17 cellular contexts compared by ENCODE assay signal in the genomic region with DNA sequence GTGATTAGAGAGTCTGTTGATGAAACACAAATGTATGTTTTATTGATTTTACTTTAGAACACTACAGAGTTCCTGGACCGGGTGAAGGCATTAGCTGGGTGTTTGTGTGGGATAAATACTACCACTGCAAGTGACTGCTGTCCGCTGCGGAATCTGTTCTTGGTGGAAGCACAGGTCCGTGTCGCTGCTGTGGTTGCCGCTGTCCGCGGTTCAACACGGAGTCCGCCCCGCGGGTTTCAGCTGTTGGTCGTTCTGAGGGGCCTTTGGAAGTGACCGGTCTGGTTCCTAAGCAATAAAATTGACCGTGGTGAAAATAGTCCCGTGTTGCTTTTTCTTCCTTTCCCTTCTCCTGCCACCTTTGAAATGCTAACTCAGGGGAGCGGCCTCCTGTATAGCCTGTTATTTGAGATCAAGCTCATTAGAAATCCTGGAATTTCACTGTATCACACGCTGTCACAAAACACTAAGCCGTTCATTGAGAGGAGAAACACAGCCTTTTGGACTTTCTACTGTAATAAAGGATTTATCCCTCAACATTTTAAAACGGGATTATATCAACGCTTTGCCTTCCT. TPM values are rescaled to one million over a fixed set of nuclear protein-coding genes. Genes with fewer than 3 reads are reported as not detected.
DNase-seq lines count a peak whose midpoint lies in the region; ATAC-seq and TF ChIP-seq lines count a peak whose summit lies in the region.
"Had no signal": no experiment of that assay in that cellular context is flagged by ENCODE, and none has a peak within 500 bp of the region (broad histone marks: within the 10 kb centered on the region; RNA-seq: fewer than 3 reads in every experiment).

No MANE protein-coding gene starts in this region.

- H3K27ac Mint-ChIP-seq in activated T-cell treated with anti-CD3 and anti-CD28 coated beads, Interleukin-2, amount 50 U/mL, for 24 hours: peak overlapping the region; percentile 73
- H3K27ac Mint-ChIP-seq in glutamatergic neuron (ENCODE audit: unreplicated experiment): no peak overlapping the region
- H3K27ac Mint-ChIP-seq in neural crest cell (ENCODE audit: unreplicated experiment): no peak overlapping the region
- H3K27ac Mint-ChIP-seq in endodermal cell: no peak overlapping the region

- 91% methylated on average over 21 of the region's 21 CpGs for WGBS in right cardiac atrium
- 14 to 28% methylated on average over 17 to 21 of the region's 21 CpGs for WGBS in endodermal cell (ENCODE audit: insufficient coverage in 1 of 2, insufficient read length in 1 of 2), 2 experiments

- no peak overlapping the region for H3K4me3 ChIP-seq in right cardiac atrium (ENCODE audit: low read length)
- H3K4me3 ChIP-seq in endodermal cell (ENCODE audit: low read length): no peak overlapping the region

- H3K9ac ChIP-seq in endodermal cell (ENCODE audit: extremely low read depth, low read length, poor library complexity, severe bottlenecking): no peak overlapping the region

- no peak for ATAC-seq in right cardiac atrium

- H3K27ac ChIP-seq in temporal lobe (ENCODE audit: low read depth, low read length): peak overlapping the region; percentile 50
- H3K27ac ChIP-seq in right cardiac atrium (ENCODE audit: low read length): no peak overlapping the region
- H3K27ac ChIP-seq in endodermal cell (ENCODE audit: low read depth, low read length): no peak overlapping the region
- H3K27ac ChIP-seq: C4-2B had no signal

- H3K9me3 Mint-ChIP-seq in activated T-cell treated with anti-CD3 and anti-CD28 coated beads, Interleukin-2, amount 50 U/mL, for 24 hours: no peaks in the 10 kb centered on the region
- H3K9me3 Mint-ChIP-seq in glutamatergic neuron (ENCODE audit: unreplicated experiment) (peaks cover 7% of the 10 kb centered on the region), neural crest cell (no peaks in the 10 kb centered on the region), endodermal cell (peaks cover 2% of the 10 kb centered on the region)

- TF ChIP-seq CTCF in glutamatergic neuron (IDR thresholded peaks at IDR 0.05; ENCODE audit: partially characterized antibody, unreplicated experiment): no peak
- no peak for TF ChIP-seq CTCF in neural crest cell (conservative IDR thresholded peaks at IDR 0.05)
- no peak for TF ChIP-seq CTCF in endodermal cell (conservative IDR thresholded peaks at IDR 0.05)

- peaks cover 38% of the 10 kb centered on the region for H3K36me3 Mint-ChIP-seq in activated T-cell treated with anti-CD3 and anti-CD28 coated beads, Interleukin-2, amount 50 U/mL, for 24 hours (ENCODE audit: low read depth)
- H3K36me3 Mint-ChIP-seq in glutamatergic neuron (ENCODE audit: unreplicated experiment): peaks cover 3% of the 10 kb centered on the region
- H3K36me3 Mint-ChIP-seq in neural crest cell (ENCODE audit: low read depth): peaks cover 14% of the 10 kb centered on the region
- peaks cover 19% of the 10 kb centered on the region for H3K36me3 Mint-ChIP-seq in endodermal cell (ENCODE audit: low read depth)

- H3K27me3 ChIP-seq in right cardiac atrium (ENCODE audit: control insufficient read depth, insufficient read depth) (no peaks in the 10 kb centered on the region), endodermal cell (ENCODE audit: control insufficient read depth, insufficient read depth, low read length, poor library complexity, severe bottlenecking) (peaks cover 65% of the 10 kb centered on the region)

- no peaks in the 10 kb centered on the region for H3K9me3 ChIP-seq in right cardiac atrium (ENCODE audit: control insufficient read depth, low read length)
- no peaks in the 10 kb centered on the region for H3K9me3 ChIP-seq in endodermal cell (ENCODE audit: control insufficient read depth, low read length)

- H3K4me1 ChIP-seq in right cardiac atrium (ENCODE audit: control insufficient read depth, insufficient read depth, low read length) (no peaks in the 10 kb centered on the region), endodermal cell (ENCODE audit: control insufficient read depth, insufficient read depth, low read length) (no peaks in the 10 kb centered on the region)

- peaks cover 32% of the 10 kb centered on the region for H3K27me3 Mint-ChIP-seq in activated T-cell treated with anti-CD3 and anti-CD28 coated beads, Interleukin-2, amount 50 U/mL, for 24 hours
- H3K27me3 Mint-ChIP-seq in glutamatergic neuron (ENCODE audit: unreplicated experiment) (peaks cover 19% of the 10 kb centered on the region), neural crest cell (ENCODE audit: low read depth) (peaks cover 62% of the 10 kb centered on the region), endodermal cell (ENCODE audit: insufficient read depth) (peaks cover 55% of the 10 kb centered on the region)

- intact Hi-C loops in right cardiac atrium (cut with DNase I): loop anchor here in 1 of 4 donors (10.0 kb wide), 1 partner anchor 118 kb away; no protein-coding TSS in a partner anchor

- H3K4me3 Mint-ChIP-seq in activated T-cell treated with anti-CD3 and anti-CD28 coated beads, Interleukin-2, amount 50 U/mL, for 24 hours: no peak overlapping the region
- peak overlapping the region; percentile 67 for H3K4me3 Mint-ChIP-seq in glutamatergic neuron (ENCODE audit: unreplicated experiment)
- peak overlapping the region; percentile 72 for H3K4me3 Mint-ChIP-seq in neural crest cell
- no peak overlapping the region for H3K4me3 Mint-ChIP-seq in endodermal cell

- no peaks in the 10 kb centered on the region for H3K36me3 ChIP-seq in endodermal cell (ENCODE audit: control insufficient read depth, insufficient read depth, low read length)

- H3K4me1 Mint-ChIP-seq in activated T-cell treated with anti-CD3 and anti-CD28 coated beads, Interleukin-2, amount 50 U/mL, for 24 hours (ENCODE audit: low read depth): peaks cover 4% of the 10 kb centered on the region
- peaks cover 4% of the 10 kb centered on the region for H3K4me1 Mint-ChIP-seq in glutamatergic neuron (ENCODE audit: low read depth, unreplicated experiment)
- peaks cover 11% of the 10 kb centered on the region for H3K4me1 Mint-ChIP-seq in neural crest cell
- H3K4me1 Mint-ChIP-seq in endodermal cell: no peaks in the 10 kb centered on the region

- no peak for DNase-seq in activated T-cell treated with anti-CD3 and anti-CD28 coated beads, Interleukin-2, amount 50 U/mL, for 24 hours
- DNase-seq in activated T-cell treated with anti-CD3 and anti-CD28 coated beads, Interleukin-2, amount 50 U/mL, for 48 hours: no peak
- DNase-seq in glutamatergic neuron (no peak), neural crest cell (ENCODE audit: low read depth, low spot score) (no peak), cortex of kidney (lab: John Stamatoyannopoulos, UW) (no peak), right cardiac atrium (no peak), endodermal cell (no peak)
- DNase-seq: COR-L47, HCEC 1CT, Kasumi-1, NCI-H1105 treated with DMSO at 0.1 percent for 48 hours, NCI-H1930, NCI-H2171 treated with DMSO at 0.1 percent for 48 hours, NCI-H510A had no signal

RNA-seq across cellular contexts. Expression of gene NKX6-2, which starts 2.7 kb away (rescaled TPM):
- total RNA-seq in glutamatergic neuron (ENCODE audit: unreplicated experiment): 6.2 TPM
- 0.32 TPM in 1 of 2 replicates, not detected in the other for total RNA-seq in neural crest cell
- total RNA-seq in temporal lobe: not detected
- not detected for total RNA-seq in right cardiac atrium
- 0.32 TPM for polyA plus RNA-seq in right cardiac atrium
- under 1 TPM in 1 of 2 donors, not detected in 1; 0.31 TPM for total RNA-seq in endodermal cell
- polyA plus RNA-seq in endodermal cell (2013, experiment 1 of 2): 0.43 TPM
- 0.37 TPM for polyA plus RNA-seq in endodermal cell (2013, experiment 2 of 2)
- total RNA-seq: A172 had no signal

Comparison
In these comparisons a context has a peak if more than half of its experiments do, and no peak if none do; other contexts are left out.
1. H3K4me3 Mint-ChIP-seq: peak in glutamatergic neuron (single experiment) and neural crest cell (single experiment); none in activated T-cell treated with anti-CD3 and anti-CD28 coated beads, Interleukin-2, amount 50 U/mL, for 24 hours (single experiment) and endodermal cell (single experiment).